13 cellular contexts compared by ENCODE assay signal in genomic region chr17:41907633-41908539, GRCh38. TPM values are rescaled to one million over a fixed set of nuclear protein-coding genes. Genes with fewer than 3 reads are reported as not detected.
A peak's percentile ranks its signal among the peaks of the same experiment; 100 is the strongest.
DNase-seq lines count a peak whose midpoint lies in the region; ATAC-seq and TF ChIP-seq lines count a peak whose summit lies in the region.
"Had no signal": no experiment of that assay in that cellular context is flagged by ENCODE, and none has a peak within 500 bp of the region (broad histone marks: within the 10 kb centered on the region; RNA-seq: fewer than 3 reads in every experiment).

No MANE protein-coding gene starts in this region.

- no peak for TF ChIP-seq POLR2A in stomach (IDR thresholded peaks at IDR 0.05)

- peaks cover 0 to 15% (median 6%) of the 10 kb centered on the region in 4 donors for H3K4me1 ChIP-seq in stomach

- POLR2A ChIA-PET in WTC11 (lab: Charles Lee): no interaction called here

- no peak for TF ChIP-seq CTCF in WTC11 (IDR thresholded peaks at IDR 0.05)
- no peak for TF ChIP-seq CTCF in kidney epithelial cell (IDR thresholded peaks at IDR 0.05; ENCODE audit: insufficient read depth, low read length, poor library complexity, severe bottlenecking)
- no peak for TF ChIP-seq CTCF in stomach (IDR thresholded peaks at IDR 0.05)

- H3K36me3 ChIP-seq in kidney epithelial cell (ENCODE audit: control insufficient read depth, insufficient read depth, low read length) (peaks cover 11% of the 10 kb centered on the region), stomach (peaks cover 84 to 100% (median 100%) of the 10 kb centered on the region in 4 donors)

- no peaks in the 10 kb centered on the region for H3K27me3 ChIP-seq in kidney epithelial cell (ENCODE audit: control insufficient read depth, insufficient read depth, low read length)
- no peaks in the 10 kb centered on the region for H3K27me3 ChIP-seq in stomach

- no peak for TF ChIP-seq EP300 in stomach (IDR thresholded peaks at IDR 0.05)

- peak overlapping the region; percentile 74 for H3K27ac Mint-ChIP-seq in WTC11

- DNase-seq in NCI-H2227 (lab: John Stamatoyannopoulos, UW; ENCODE audit: unreplicated experiment) (peak; percentile 44), NCI-H2227 treated with DMSO at 0.1 percent for 48 hours (lab: John Stamatoyannopoulos, UW) (no peak), WTC11 (ENCODE audit: low spot score) (no peak), kidney epithelial cell (ENCODE audit: low read depth) (peak; percentile 95), stomach (no peak), NCI-H524 (lab: John Stamatoyannopoulos, UW) (no peak), AML-193 (lab: John Stamatoyannopoulos, UW) (no peak)
- DNase-seq: aorta, naive B cell, NCI-H1694 treated with DMSO at 0.1 percent for 48 hours had no signal

- no peaks in the 10 kb centered on the region for H3K9me3 Mint-ChIP-seq in WTC11
- H3K9me3 Mint-ChIP-seq: naive B cell had no signal

- no peak for ATAC-seq in WTC11
- ATAC-seq in GM18873 (IDR thresholded peaks at IDR 0.05; ENCODE audit: low FRiP score, unreplicated experiment): no peak

- 76 to 85% (median 80%) methylated on average over 11 to 14 of the region's 14 CpGs for WGBS in stomach, 5 donors

- no peaks in the 10 kb centered on the region for H3K27me3 Mint-ChIP-seq in WTC11 (ENCODE audit: low read depth)
- H3K27me3 Mint-ChIP-seq: naive B cell had no signal

- peaks cover 85% of the 10 kb centered on the region for H3K36me3 Mint-ChIP-seq in WTC11

- intact Hi-C loops in stomach (cut with DNase I; ENCODE audit: low total_unique reads): no loop called here

- no peaks in the 10 kb centered on the region for H3K9me3 ChIP-seq in stomach

- CTCF ChIA-PET in WTC11 (lab: Charles Lee): interaction anchor here (0.7 kb wide), 1 partner anchor 47 kb away, joined by 6 read pairs; no protein-coding TSS in a partner anchor

- H3K27ac ChIP-seq in stomach: peak overlapping the region in 4 of 5 donors; percentile 20 to 65 (median 53)
- H3K27ac ChIP-seq: 22Rv1, epithelial cell of prostate had no signal

- H3K4me3 Mint-ChIP-seq in WTC11: no peak overlapping the region
- H3K4me3 Mint-ChIP-seq: naive B cell had no signal

- H3K4me1 Mint-ChIP-seq in WTC11: no peaks in the 10 kb centered on the region

- H3K4me3 ChIP-seq in kidney epithelial cell (ENCODE audit: low read depth, low read length) (no peak overlapping the region), stomach (no peak overlapping the region)

TF ChIP-seq in WTC11, 78 proteins besides CTCF, POLR2A, EP300 and RAD21:
- TF ChIP-seq GABPB1 (CRISPR knock-in tag; IDR thresholded peaks at IDR 0.05) (peak; percentile 52; the same call in 1 of the 2 replicates), NFE2L1 (CRISPR knock-in tag; IDR thresholded peaks at IDR 0.05) (no peak), ZNF232 (CRISPR knock-in tag; IDR thresholded peaks at IDR 0.05) (no peak), USF2 (CRISPR knock-in tag; IDR thresholded peaks at IDR 0.05) (no peak)

RNA-seq across cellular contexts. Expression of gene ACLY, which starts 10.9 kb away (rescaled TPM):
- total RNA-seq in WTC11 (2021) (312 to 350 TPM (median 316 TPM) in 3 replicates), kidney epithelial cell (241 and 301 TPM in 2 replicates), stomach (100 to 1,000 TPM in 1 of 5 donors, 10 to 100 TPM in 4; 29.8 to 121 (median 48.7) TPM)
- polyA plus RNA-seq in stomach: 10 to 100 TPM; 19.8 to 23.8 (median 23.5) TPM

RNA-seq across cellular contexts. Expression of gene ODAD4, which starts 22.5 kb away (rescaled TPM):
- total RNA-seq in WTC11 (2021): 1.2 to 2.1 TPM (median 1.9 TPM) in 3 replicates
- 0.62 and 0.84 TPM in 2 replicates for total RNA-seq in kidney epithelial cell
- 1 to 10 TPM in 1 of 5 donors, not detected in 4; 1.3 TPM for total RNA-seq in stomach
- 1 to 10 TPM in 1 of 3 donors, under 1 TPM in 2; 0.78 to 2.1 (median 0.81) TPM for polyA plus RNA-seq in stomach

RNA-seq across cellular contexts. Expression of gene KLHL11, which starts 42.7 kb away (rescaled TPM):
- total RNA-seq in WTC11 (2021) (13.4 to 15.0 TPM (median 14.7 TPM) in 3 replicates), kidney epithelial cell (28.3 and 29.2 TPM in 2 replicates), stomach (10 to 100 TPM in 3 of 5 donors, 1 to 10 TPM in 2; 1.8 to 26.4 (median 11.2) TPM)
- polyA plus RNA-seq in stomach: under 1 TPM; 0.43 to 0.87 (median 0.61) TPM

RNA-seq across cellular contexts. Expression of gene CNP, which starts 58.7 kb away (rescaled TPM):
- total RNA-seq in WTC11 (2021): 52.5 to 54.2 TPM (median 53.9 TPM) in 3 replicates
- total RNA-seq in kidney epithelial cell: 58.5 and 65.1 TPM in 2 replicates
- total RNA-seq in stomach: 10 to 100 TPM; 21.0 to 47.2 (median 30.7) TPM
- polyA plus RNA-seq in stomach: 10 to 100 TPM; 27.3 to 29.1 (median 29.0) TPM

Comparison
In these comparisons a context has a peak if more than half of its experiments do, and no peak if none do; other contexts are left out.
1. DNase-seq: peak in NCI-H2227 (single experiment) and kidney epithelial cell (single experiment); none in NCI-H2227 treated with DMSO at 0.1 percent for 48 hours (single experiment), WTC11 (single experiment), stomach (single experiment), NCI-H524 (0 of 2) and AML-193 (0 of 2).